ENCODE assay signal across 30 cellular contexts in genomic region chr5:120960510-120960909, GRCh38.
"Had no signal": no experiment of that assay in that cellular context is flagged by ENCODE, and none has a peak within 500 bp of the region (broad histone marks: within the 10 kb centered on the region; RNA-seq: fewer than 3 reads in every experiment).

No MANE protein-coding gene starts in this region.

- DNase-seq: activated B cell treated with CpG ODN at 0.5 μM for 24 hours; activated CD4-positive, alpha-beta memory T cell treated with anti-CD3 and anti-CD28 coated beads for 36 hours; activated CD4-positive, alpha-beta T cell treated with anti-CD3 and anti-CD28 coated beads for 4 hours; activated CD4-positive, alpha-beta T cell treated with anti-CD3 and anti-CD28 coated beads, Interleukin-2, amount 10 ng/mL, durations not matched to agents 24 days and 14 days; activated CD4-positive, alpha-beta T cell treated with anti-CD3 and anti-CD28 coated beads, Interleukin-2, amount 50 U/mL, for 1 hour; activated CD4-positive, alpha-beta T cell treated with anti-CD3 and anti-CD28 coated beads, Interleukin-2, amount 50 U/mL, for 4 hours; activated CD4-positive, CD25-positive, alpha-beta regulatory T cell treated with anti-CD3 and anti-CD28 coated beads, Interleukin-2, amount 50 U/mL, for 72 hours; activated CD8-positive, alpha-beta memory T cell treated with anti-CD3 and anti-CD28 coated beads, Interleukin-2, amount 50 U/mL, for 4 hours; activated CD8-positive, alpha-beta T cell treated with anti-CD3 and anti-CD28 coated beads for 36 hours; activated effector memory CD4-positive, alpha-beta T cell treated with anti-CD3 and anti-CD28 coated beads, Interleukin-2, amount 50 U/mL, for 16 hours; activated gamma-delta T cell treated with Interleukin-2 at 50 U/mL for 16 hours; activated naive CD4-positive, alpha-beta T cell; activated naive CD4-positive, alpha-beta T cell treated with anti-CD3 and anti-CD28 coated beads for 36 hours; activated naive CD4-positive, alpha-beta T cell treated with anti-CD3 and anti-CD28 coated beads, Interleukin-2, amount 50 U/mL, for 16 hours; activated T-cell treated with anti-CD3 and anti-CD28 coated beads for 4 hours; activated T-cell treated with anti-CD3 and anti-CD28 coated beads, Interleukin-2, amount 50 U/mL, for 1 hour; activated T-cell treated with anti-CD3 and anti-CD28 coated beads, Interleukin-2, amount 50 U/mL, for 4 hours; activated T-cell treated with anti-CD3 and anti-CD28 coated beads, Interleukin-2, amount 50 U/mL, for 72 hours; amygdala; anterior cingulate cortex; body of pancreas; brain microvascular endothelial cell; central memory CD4-positive, alpha-beta T cell; T-helper 1 cell; T-helper 2 cell; T-helper 9 cell had no signal

- H3K4me3 ChIP-seq: body of pancreas, breast epithelium had no signal

- ATAC-seq: activated CD8-positive, alpha-beta T cell treated with anti-CD3 and anti-CD28 coated beads for 36 hours; activated naive CD4-positive, alpha-beta T cell treated with anti-CD3 and anti-CD28 coated beads, Interleukin-2, amount 50 U/mL, for 72 hours; activated T-cell treated with anti-CD3 and anti-CD28 coated beads, Interleukin-2, amount 50 U/mL, for 4 hours; activated T-cell treated with anti-CD3 and anti-CD28 coated beads, Interleukin-2, amount 50 U/mL, for 72 hours; activated T-helper 17 cell treated with anti-CD3 and anti-CD28 coated beads, Interleukin-2, amount 50 U/mL, for 72 hours; body of pancreas had no signal

- H3K36me3 ChIP-seq: brain microvascular endothelial cell, breast epithelium had no signal

- H3K4me1 ChIP-seq: body of pancreas, breast epithelium had no signal

- H3K27ac ChIP-seq: body of pancreas, brain microvascular endothelial cell, breast epithelium, VCaP had no signal

- H3K27me3 ChIP-seq: body of pancreas, brain microvascular endothelial cell, breast epithelium had no signal

- H3K9me3 ChIP-seq: body of pancreas, breast epithelium had no signal
